14 cellular contexts compared by ENCODE assay signal in the genomic region with DNA sequence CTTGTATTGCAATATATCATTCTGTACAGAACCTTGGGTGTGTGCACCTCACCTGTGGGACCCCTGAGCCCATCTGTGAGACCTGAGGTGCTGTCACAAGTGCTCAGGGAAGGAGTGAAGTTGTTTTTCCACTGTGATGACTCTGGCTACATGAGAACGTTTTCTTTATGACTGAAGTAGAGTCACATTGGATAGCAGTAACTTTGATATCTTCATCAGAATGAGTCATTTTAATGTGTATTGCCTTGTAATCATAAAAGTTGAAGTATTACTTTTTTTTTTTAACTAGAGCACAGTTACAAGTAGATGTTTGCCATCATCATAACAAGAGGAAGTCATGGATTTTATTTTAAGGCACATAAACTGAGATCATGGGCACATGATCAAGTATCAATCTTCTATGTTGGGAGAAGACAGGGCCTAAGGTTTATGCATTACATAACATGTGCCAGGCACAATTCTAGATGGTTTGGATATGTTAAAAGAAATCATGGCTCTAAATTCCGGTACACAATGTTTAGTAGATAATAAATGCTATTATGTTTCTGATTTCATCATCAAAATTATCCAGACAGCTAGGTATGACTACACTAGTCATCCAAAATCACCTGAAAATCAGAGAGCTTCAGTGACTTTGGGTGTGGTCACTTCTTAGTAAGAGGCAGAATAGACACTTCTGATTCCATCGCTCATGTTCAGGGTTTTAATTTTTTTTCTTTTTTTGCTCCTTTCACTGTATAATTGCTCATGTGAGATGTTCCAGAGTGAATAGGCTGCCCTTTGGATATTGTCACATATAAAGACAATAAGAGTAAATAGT.
DNase-seq lines count a peak whose midpoint lies in the region; ATAC-seq and TF ChIP-seq lines count a peak whose summit lies in the region.
"Had no signal": no experiment of that assay in that cellular context is flagged by ENCODE, and none has a peak within 500 bp of the region (broad histone marks: within the 10 kb centered on the region; RNA-seq: fewer than 3 reads in every experiment).

No MANE protein-coding gene starts in this region.

- no peaks in the 10 kb centered on the region for H3K9me2 ChIP-seq in SK-N-SH

- H3K4me3 ChIP-seq in SK-N-SH (ENCODE audit: low read depth in 2 of 2, low read length in 1 of 2) = no peak overlapping the region
- H3K4me3 ChIP-seq: heart right ventricle, lung had no signal

- H3K9ac ChIP-seq in SK-N-SH = no peak overlapping the region
- H3K9ac ChIP-seq: parathyroid adenoma had no signal

- TF ChIP-seq RAD21 in SK-N-SH (IDR thresholded peaks at IDR 0.05; ENCODE audit: low read length) = no peak

- H3K36me3 ChIP-seq in SK-N-SH (replicated peaks in 1 of 2; ENCODE audit: control insufficient read depth in 1 of 2, insufficient read depth in 2 of 2, low read length in 1 of 2) = no peaks in the 10 kb centered on the region
- H3K36me3 ChIP-seq: heart right ventricle had no signal

- no peak overlapping the region for H2AFZ ChIP-seq in SK-N-SH (ENCODE audit: low read depth)
- H2AFZ ChIP-seq: parathyroid adenoma had no signal

- H3F3A ChIP-seq in SK-N-SH (replicated peaks; ENCODE audit: insufficient read depth) = peaks cover 3% of the 10 kb centered on the region

- H3K27me3 ChIP-seq in SK-N-SH (ENCODE audit: insufficient read depth) = no peaks in the 10 kb centered on the region
- H3K27me3 ChIP-seq: heart right ventricle had no signal

- CTCF ChIA-PET in SK-N-SH (lab: Yijun Ruan, JAX) = no interaction called here

- no peaks in the 10 kb centered on the region for H3K79me2 ChIP-seq in SK-N-SH (ENCODE audit: insufficient read depth)
- H3K79me2 ChIP-seq: parathyroid adenoma had no signal

- H3K27ac ChIP-seq in SK-N-SH (ENCODE audit: low read depth in 2 of 2, low read length in 1 of 2) = peak overlapping the region in 1 of 2 experiments; percentile 34; a peak in 1 of 4 replicates
- H3K27ac ChIP-seq: 22Rv1, heart right ventricle, parathyroid adenoma had no signal

- ATAC-seq in SK-N-SH treated with all-trans-retinoic acid at 6 μM for 48 hours = no peak
- ATAC-seq in T-helper 17 cell = peak; percentile 66
- ATAC-seq in effector memory CD8-positive, alpha-beta T cell (replicated peaks) = no peak
- no peak for ATAC-seq in GM18511 (IDR thresholded peaks at IDR 0.05; ENCODE audit: unreplicated experiment)

- peaks cover 43% of the 10 kb centered on the region for H3K4me1 Mint-ChIP-seq in T-helper 17 cell
- peaks cover 25 to 35% of the 10 kb centered on the region in 2 donors for H3K4me1 Mint-ChIP-seq in effector memory CD8-positive, alpha-beta T cell (ENCODE audit: low read depth in 2 of 2)

- peak overlapping the region; percentile 28 for H3K4me3 Mint-ChIP-seq in T-helper 17 cell
- no peak overlapping the region for H3K4me3 Mint-ChIP-seq in effector memory CD8-positive, alpha-beta T cell

- H3K27ac Mint-ChIP-seq in T-helper 17 cell = peak overlapping the region; percentile 90
- peak overlapping the region; percentile 10 to 58 for H3K27ac Mint-ChIP-seq in effector memory CD8-positive, alpha-beta T cell

- no peaks in the 10 kb centered on the region for H3K9me3 Mint-ChIP-seq in effector memory CD8-positive, alpha-beta T cell

- no peak overlapping the region for H3K4me2 ChIP-seq in SK-N-SH

- H3K4me1 ChIP-seq in SK-N-SH (ENCODE audit: control insufficient read depth in 1 of 2, insufficient read depth in 2 of 2, low read depth in 1 of 2, low read length in 1 of 2) = no peaks in the 10 kb centered on the region

- peaks cover 2% of the 10 kb centered on the region for H3K36me3 Mint-ChIP-seq in T-helper 17 cell (ENCODE audit: low read depth)
- no peaks in the 10 kb centered on the region for H3K36me3 Mint-ChIP-seq in effector memory CD8-positive, alpha-beta T cell (ENCODE audit: insufficient read depth)

- H3K27me3 Mint-ChIP-seq in T-helper 17 cell = no peaks in the 10 kb centered on the region
- no peaks in the 10 kb centered on the region for H3K27me3 Mint-ChIP-seq in effector memory CD8-positive, alpha-beta T cell

- DNase-seq in SK-N-SH = no peak
- DNase-seq in T-helper 17 cell = no peak
- no peak for DNase-seq in effector memory CD8-positive, alpha-beta T cell
- DNase-seq in stimulated activated CD4-positive, alpha-beta T cell treated with anti-CD3 and anti-CD28 coated beads, Interleukin-2, amount 100 ng/mL, for 4 hours (ENCODE audit: low read depth) = peak; percentile 40
- DNase-seq in NCI-H2196 (lab: John Stamatoyannopoulos, UW; ENCODE audit: unreplicated experiment) = no peak
- no peak for DNase-seq in GM20000 (ENCODE audit: low spot score)
- DNase-seq: HCEC 1CT, heart right ventricle, NCI-H1694 had no signal

- TF ChIP-seq CTCF in SK-N-SH (IDR thresholded peaks at IDR 0.05) (no peak), GM20000 (IDR thresholded peaks at IDR 0.05; ENCODE audit: extremely low read depth, missing control alignments) (no peak)

- no peaks in the 10 kb centered on the region for H3K9me3 ChIP-seq in SK-N-SH
- H3K9me3 ChIP-seq in T-helper 17 cell (ENCODE audit: control insufficient read depth, low read length, poor library complexity, severe bottlenecking) = no peaks in the 10 kb centered on the region
- H3K9me3 ChIP-seq: heart right ventricle had no signal

- POLR2A ChIA-PET in SK-N-SH (lab: Yijun Ruan, JAX) = no interaction called here

- H4K20me1 ChIP-seq in SK-N-SH (ENCODE audit: insufficient read depth) = no peaks in the 10 kb centered on the region

- 67% methylated on average over 3 of the region's 3 CpGs for WGBS in SK-N-SH (ENCODE audit: low lambda C conversion rate)

- no peak for TF ChIP-seq EP300 in SK-N-SH (IDR thresholded peaks at IDR 0.05; ENCODE audit: borderline replicate concordance in 1 of 2, low read depth in 1 of 2, low read length in 1 of 2)

TF ChIP-seq in SK-N-SH, 30 proteins besides CTCF, POLR2A, EP300 and RAD21:
- TF ChIP-seq FOSL2 (IDR thresholded peaks at IDR 0.05; ENCODE audit: borderline replicate concordance, low read depth) = peak; percentile 33; the same call in 1 of the 2 replicates
- no peak for TF ChIP-seq ELF1 (IDR thresholded peaks at IDR 0.05)

TF ChIP-seq in SK-N-SH treated with all-trans-retinoic acid at 6 μM for 48 hours, 23 proteins besides CTCF, POLR2A, EP300 and RAD21 (continues in another document):
- TF ChIP-seq RARB (CRISPR knock-in tag; IDR thresholded peaks at IDR 0.05) = no peak
- no peak for TF ChIP-seq ZFP30 (CRISPR knock-in tag; IDR thresholded peaks at IDR 0.05)
- TF ChIP-seq BACH2 (CRISPR knock-in tag; IDR thresholded peaks at IDR 0.05; ENCODE audit: borderline replicate concordance) = no peak
- TF ChIP-seq, protein P1, sequence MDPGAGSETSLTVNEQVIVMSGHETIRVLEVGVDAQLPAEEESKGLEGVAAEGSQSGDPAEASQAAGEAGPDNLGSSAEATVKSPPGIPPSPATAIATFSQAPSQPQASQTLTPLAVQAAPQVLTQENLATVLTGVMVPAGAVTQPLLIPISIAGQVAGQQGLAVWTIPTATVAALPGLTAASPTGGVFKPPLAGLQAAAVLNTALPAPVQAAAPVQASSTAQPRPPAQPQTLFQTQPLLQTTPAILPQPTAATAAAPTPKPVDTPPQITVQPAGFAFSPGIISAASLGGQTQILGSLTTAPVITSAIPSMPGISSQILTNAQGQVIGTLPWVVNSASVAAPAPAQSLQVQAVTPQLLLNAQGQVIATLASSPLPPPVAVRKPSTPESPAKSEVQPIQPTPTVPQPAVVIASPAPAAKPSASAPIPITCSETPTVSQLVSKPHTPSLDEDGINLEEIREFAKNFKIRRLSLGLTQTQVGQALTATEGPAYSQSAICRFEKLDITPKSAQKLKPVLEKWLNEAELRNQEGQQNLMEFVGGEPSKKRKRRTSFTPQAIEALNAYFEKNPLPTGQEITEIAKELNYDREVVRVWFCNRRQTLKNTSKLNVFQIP (CRISPR knock-in tag; IDR thresholded peaks at IDR 0.05; ENCODE audit: borderline replicate concordance, low read depth) = no peak
- no peak for TF ChIP-seq ESRRG (CRISPR knock-in tag; IDR thresholded peaks at IDR 0.05)
- no peak for TF ChIP-seq ZNF8 (CRISPR knock-in tag; IDR thresholded peaks at IDR 0.05)
- TF ChIP-seq SNAI2 (CRISPR knock-in tag; IDR thresholded peaks at IDR 0.05) = no peak
- TF ChIP-seq, protein P2, sequence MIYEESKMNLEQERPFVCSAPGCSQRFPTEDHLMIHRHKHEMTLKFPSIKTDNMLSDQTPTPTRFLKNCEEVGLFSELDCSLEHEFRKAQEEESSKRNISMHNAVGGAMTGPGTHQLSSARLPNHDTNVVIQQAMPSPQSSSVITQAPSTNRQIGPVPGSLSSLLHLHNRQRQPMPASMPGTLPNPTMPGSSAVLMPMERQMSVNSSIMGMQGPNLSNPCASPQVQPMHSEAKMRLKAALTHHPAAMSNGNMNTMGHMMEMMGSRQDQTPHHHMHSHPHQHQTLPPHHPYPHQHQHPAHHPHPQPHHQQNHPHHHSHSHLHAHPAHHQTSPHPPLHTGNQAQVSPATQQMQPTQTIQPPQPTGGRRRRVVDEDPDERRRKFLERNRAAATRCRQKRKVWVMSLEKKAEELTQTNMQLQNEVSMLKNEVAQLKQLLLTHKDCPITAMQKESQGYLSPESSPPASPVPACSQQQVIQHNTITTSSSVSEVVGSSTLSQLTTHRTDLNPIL (CRISPR knock-in tag; IDR thresholded peaks at IDR 0.05; ENCODE audit: low read depth) = no peak
- no peak for TF ChIP-seq ISL1 (CRISPR knock-in tag; IDR thresholded peaks at IDR 0.05)
- TF ChIP-seq PPARA (CRISPR knock-in tag; IDR thresholded peaks at IDR 0.05; ENCODE audit: borderline replicate concordance) = no peak
- no peak for TF ChIP-seq OSR1 (CRISPR knock-in tag; IDR thresholded peaks at IDR 0.05)
- TF ChIP-seq, protein P3, sequence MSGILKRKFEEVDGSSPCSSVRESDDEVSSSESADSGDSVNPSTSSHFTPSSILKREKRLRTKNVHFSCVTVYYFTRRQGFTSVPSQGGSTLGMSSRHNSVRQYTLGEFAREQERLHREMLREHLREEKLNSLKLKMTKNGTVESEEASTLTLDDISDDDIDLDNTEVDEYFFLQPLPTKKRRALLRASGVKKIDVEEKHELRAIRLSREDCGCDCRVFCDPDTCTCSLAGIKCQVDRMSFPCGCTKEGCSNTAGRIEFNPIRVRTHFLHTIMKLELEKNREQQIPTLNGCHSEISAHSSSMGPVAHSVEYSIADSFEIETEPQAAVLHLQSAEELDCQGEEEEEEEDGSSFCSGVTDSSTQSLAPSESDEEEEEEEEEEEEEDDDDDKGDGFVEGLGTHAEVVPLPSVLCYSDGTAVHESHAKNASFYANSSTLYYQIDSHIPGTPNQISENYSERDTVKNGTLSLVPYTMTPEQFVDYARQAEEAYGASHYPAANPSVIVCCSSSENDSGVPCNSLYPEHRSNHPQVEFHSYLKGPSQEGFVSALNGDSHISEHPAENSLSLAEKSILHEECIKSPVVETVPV (CRISPR knock-in tag; IDR thresholded peaks at IDR 0.05) = no peak
- no peak for TF ChIP-seq GLIS3 (CRISPR knock-in tag; IDR thresholded peaks at IDR 0.05)
- no peak for TF ChIP-seq TCF4 (CRISPR knock-in tag; IDR thresholded peaks at IDR 0.05; ENCODE audit: borderline replicate concordance)
- no peak for TF ChIP-seq CSDC2 (CRISPR knock-in tag; IDR thresholded peaks at IDR 0.05)
